In genomic region chr19:36417752-36418286, GRCh38 we compare ENCODE assay signal across 8 cellular contexts. TPM values are rescaled to one million over a fixed set of nuclear protein-coding genes. Genes with fewer than 3 reads are reported as not detected.
A peak's percentile ranks its signal among the peaks of the same experiment; 100 is the strongest.
DNase-seq lines count a peak whose midpoint lies in the region; ATAC-seq and TF ChIP-seq lines count a peak whose summit lies in the region.

No MANE protein-coding gene starts in this region.

- TF ChIP-seq CTCF in Loucy (conservative IDR thresholded peaks at IDR 0.05; ENCODE audit: low read length) (no peak), GM20000 (IDR thresholded peaks at IDR 0.05; ENCODE audit: extremely low read depth, missing control alignments) (no peak)

- POLR2A ChIA-PET in naive thymus-derived CD8-positive, alpha-beta T cell (lab: Charles Lee) = interaction anchor here (0.9 to 3.1 kb wide), 5 partner anchors 40 to 420 kb away, joined by 3 to 13 read pairs (median 3); partner anchors contain the start of genes ZFP14, ZNF566 and ZNF790

- peaks cover 17% of the 10 kb centered on the region for H4K20me1 ChIP-seq in Loucy (ENCODE audit: insufficient read depth, low read length, poor library complexity, severe bottlenecking)

- H3K79me2 ChIP-seq in Loucy (ENCODE audit: insufficient read depth, low read length) = peaks cover 56% of the 10 kb centered on the region

- no peak for ATAC-seq in CD4-positive, CD25-positive, alpha-beta regulatory T cell (ENCODE audit: low read depth in 2 of 2)
- ATAC-seq in naive thymus-derived CD8-positive, alpha-beta T cell = no peak
- ATAC-seq in GM18868 (IDR thresholded peaks at IDR 0.05; ENCODE audit: unreplicated experiment) = no peak

- H3K9me3 ChIP-seq in CD4-positive, CD25-positive, alpha-beta regulatory T cell (ENCODE audit: control insufficient read depth in 2 of 2, low read length in 2 of 2) = peaks cover 12 to 33% of the 10 kb centered on the region in 2 experiments
- H3K9me3 ChIP-seq in Loucy (ENCODE audit: insufficient read depth, low read depth, low read length) = no peaks in the 10 kb centered on the region

- H2AFZ ChIP-seq in Loucy (ENCODE audit: low read length) = peak overlapping the region; percentile 97

- peaks cover 13% of the 10 kb centered on the region for H3K27me3 Mint-ChIP-seq in CD4-positive, CD25-positive, alpha-beta regulatory T cell
- peaks cover 9 to 25% (median 15%) of the 10 kb centered on the region in 5 donors for H3K27me3 Mint-ChIP-seq in naive thymus-derived CD8-positive, alpha-beta T cell

- H3K27me3 ChIP-seq in CD4-positive, CD25-positive, alpha-beta regulatory T cell (ENCODE audit: control insufficient read depth, insufficient read depth, low read length) = peaks cover 4% of the 10 kb centered on the region
- H3K27me3 ChIP-seq in Loucy (ENCODE audit: insufficient read depth, low read length, poor library complexity, severe bottlenecking) = no peaks in the 10 kb centered on the region

- H3K4me3 ChIP-seq in CD4-positive, CD25-positive, alpha-beta regulatory T cell (ENCODE audit: low read depth, low read length) = peak overlapping the region; percentile 78
- peak overlapping the region; percentile 81 for H3K4me3 ChIP-seq in Loucy (ENCODE audit: low read length, poor library complexity, severe bottlenecking)

- H3K36me3 Mint-ChIP-seq in CD4-positive, CD25-positive, alpha-beta regulatory T cell = peaks cover 23% of the 10 kb centered on the region
- peaks cover 30 to 62% (median 41%) of the 10 kb centered on the region in 3 donors for H3K36me3 Mint-ChIP-seq in naive thymus-derived CD8-positive, alpha-beta T cell

- peak overlapping the region; percentile 84 for H3K4me2 ChIP-seq in Loucy (ENCODE audit: low read depth, low read length, poor library complexity, severe bottlenecking)

- H3K9me2 ChIP-seq in Loucy (replicated peaks; ENCODE audit: low read depth, low read length) = no peaks in the 10 kb centered on the region

- no peaks in the 10 kb centered on the region for H3F3A ChIP-seq in Loucy (ENCODE audit: low read depth)

- peak overlapping the region; percentile 90 to 96 (median 94) for H3K4me3 Mint-ChIP-seq in CD4-positive, CD25-positive, alpha-beta regulatory T cell
- H3K4me3 Mint-ChIP-seq in naive thymus-derived CD8-positive, alpha-beta T cell = peak overlapping the region; percentile 84 to 99 (median 93)

- peaks cover 0 to 22% (median 12%) of the 10 kb centered on the region in 7 donors for H3K9me3 Mint-ChIP-seq in CD4-positive, CD25-positive, alpha-beta regulatory T cell
- H3K9me3 Mint-ChIP-seq in naive thymus-derived CD8-positive, alpha-beta T cell = peaks cover 0 to 73% (median 20%) of the 10 kb centered on the region in 9 donors

- peaks cover 2% of the 10 kb centered on the region for H3K36me3 ChIP-seq in CD4-positive, CD25-positive, alpha-beta regulatory T cell (ENCODE audit: control insufficient read depth, insufficient read depth, low read length)
- H3K36me3 ChIP-seq in Loucy (ENCODE audit: insufficient read depth, low read length) = no peaks in the 10 kb centered on the region

- H3K4me1 ChIP-seq in CD4-positive, CD25-positive, alpha-beta regulatory T cell (ENCODE audit: control insufficient read depth, insufficient read depth, low read length, poor library complexity, severe bottlenecking) = peaks cover 14% of the 10 kb centered on the region
- peaks cover 27% of the 10 kb centered on the region for H3K4me1 ChIP-seq in Loucy (ENCODE audit: insufficient read depth, low read length, poor library complexity, severe bottlenecking)

- peak overlapping the region; percentile 93 to 97 (median 96) for H3K27ac Mint-ChIP-seq in CD4-positive, CD25-positive, alpha-beta regulatory T cell
- peak overlapping the region; percentile 87 to 99 (median 94) for H3K27ac Mint-ChIP-seq in naive thymus-derived CD8-positive, alpha-beta T cell

- no peak for DNase-seq in CD4-positive, CD25-positive, alpha-beta regulatory T cell
- no peak for DNase-seq in naive thymus-derived CD8-positive, alpha-beta T cell
- DNase-seq in NCI-H2029 (lab: John Stamatoyannopoulos, UW) = no peak
- no peak for DNase-seq in SW480 (ENCODE audit: low spot score)
- DNase-seq in GM20000 (ENCODE audit: low spot score) = no peak

- peak overlapping the region; percentile 72 for H3K27ac ChIP-seq in CD4-positive, CD25-positive, alpha-beta regulatory T cell (ENCODE audit: insufficient read depth, low read length, poor library complexity, severe bottlenecking)
- peak overlapping the region; percentile 83 for H3K27ac ChIP-seq in cingulate gyrus (ENCODE audit: low read depth, low read length)

- peak overlapping the region; percentile 90 for H3K9ac ChIP-seq in Loucy (ENCODE audit: low read depth, low read length, poor library complexity, severe bottlenecking)

- peaks cover 0 to 38% (median 7%) of the 10 kb centered on the region in 4 donors for H3K4me1 Mint-ChIP-seq in CD4-positive, CD25-positive, alpha-beta regulatory T cell
- peaks cover 9 to 26% (median 22%) of the 10 kb centered on the region in 4 donors for H3K4me1 Mint-ChIP-seq in naive thymus-derived CD8-positive, alpha-beta T cell

RNA-seq across cellular contexts. Expression of gene ZFP82, which starts 0.6 kb away (rescaled TPM):
- 2.9 TPM for total RNA-seq in CD4-positive, CD25-positive, alpha-beta regulatory T cell
- 10 to 100 TPM in 2 of 4 donors, 1 to 10 TPM in 2; 5.4 to 14.4 (median 9.0) TPM for polyA plus RNA-seq in CD4-positive, CD25-positive, alpha-beta regulatory T cell
- total RNA-seq in naive thymus-derived CD8-positive, alpha-beta T cell = 10 to 100 TPM; 10.1 to 12.4 TPM
- polyA plus RNA-seq in naive thymus-derived CD8-positive, alpha-beta T cell = 10 to 100 TPM in 1 of 3 donors, 1 to 10 TPM in 2; 2.8 to 13.5 (median 5.3) TPM

RNA-seq across cellular contexts. Expression of gene ZFP14, which starts 38.8 kb away (rescaled TPM):
- total RNA-seq in CD4-positive, CD25-positive, alpha-beta regulatory T cell = 4.8 TPM
- 1 to 10 TPM; 3.0 to 4.8 (median 3.8) TPM for polyA plus RNA-seq in CD4-positive, CD25-positive, alpha-beta regulatory T cell
- total RNA-seq in naive thymus-derived CD8-positive, alpha-beta T cell = 10 to 100 TPM; 21.3 to 22.1 TPM
- polyA plus RNA-seq in naive thymus-derived CD8-positive, alpha-beta T cell = 1 to 10 TPM; 3.4 to 5.5 (median 4.6) TPM
